17 cellular contexts compared by ENCODE assay signal in genomic region chr19:39157275-39157996, GRCh38. TPM values are rescaled to one million over a fixed set of nuclear protein-coding genes. Genes with fewer than 3 reads are reported as not detected.
DNase-seq lines count a peak whose midpoint lies in the region; ATAC-seq and TF ChIP-seq lines count a peak whose summit lies in the region.
"Had no signal": no experiment of that assay in that cellular context is flagged by ENCODE, and none has a peak within 500 bp of the region (broad histone marks: within the 10 kb centered on the region; RNA-seq: fewer than 3 reads in every experiment).

No MANE protein-coding gene starts in this region.

- intact Hi-C loops in stomach (cut with DNase I; ENCODE audit: low total_unique reads): no loop called here

- H3K27ac ChIP-seq in H9 (ENCODE audit: insufficient read length, low read depth, low read length) (peak overlapping the region; percentile 5), brain microvascular endothelial cell (no peak overlapping the region), stomach (peak overlapping the region in 4 of 5 donors; percentile 31 to 56 (median 54))

- ATAC-seq in GM18907 (IDR thresholded peaks at IDR 0.05; ENCODE audit: unreplicated experiment): no peak
- ATAC-seq: activated CD4-positive, CD25-positive, alpha-beta regulatory T cell treated with anti-CD3 and anti-CD28 coated beads, Interleukin-2, amount 50 U/mL, for 24 hours had no signal

- H4K8ac ChIP-seq in H9 (replicated peaks; ENCODE audit: insufficient read length, low read depth, low read length): peak overlapping the region; percentile 90

- WGBS in H9 (ENCODE audit: extremely low coverage, insufficient read length, low lambda C conversion rate): no CpG with 5 or more reads among the region's 23 CpGs
- 38 to 51% (median 43%) methylated on average over 13 to 23 of the region's 23 CpGs for WGBS in stomach, 5 donors

- TF ChIP-seq POLR2A in stomach (IDR thresholded peaks at IDR 0.05): no peak

- peaks cover 5% of the 10 kb centered on the region for H4K20me1 ChIP-seq in H9 (ENCODE audit: control insufficient read depth, insufficient read depth, insufficient read length)

- H3K27me3 ChIP-seq in H9 (ENCODE audit: insufficient read depth, low read length) (no peaks in the 10 kb centered on the region), brain microvascular endothelial cell (replicated peaks) (no peaks in the 10 kb centered on the region), stomach (no peaks in the 10 kb centered on the region)

- DNase-seq in H9 (no peak), brain microvascular endothelial cell (peak; percentile 40), immature natural killer cell (no peak), stomach (no peak), NCI-H1436 (lab: John Stamatoyannopoulos, UW) (no peak), NCI-H510A (lab: John Stamatoyannopoulos, UW) (no peak)
- DNase-seq: C1 segment of cervical spinal cord, erythroblast, hippocampal formation, MV-4-11 had no signal

- H2AK5ac ChIP-seq in H9 (ENCODE audit: insufficient read length, low read length): no peak overlapping the region

- peaks cover 5% of the 10 kb centered on the region; the same call in 1 of the 2 replicates for H3K4me1 ChIP-seq in H9 (ENCODE audit: insufficient read depth, low read length)
- peaks cover 68 to 90% (median 84%) of the 10 kb centered on the region in 4 donors for H3K4me1 ChIP-seq in stomach

- peak overlapping the region; percentile 58 for H3K23ac ChIP-seq in H9 (ENCODE audit: insufficient read length, low read depth, low read length)

- no peak overlapping the region for H3K4me2 ChIP-seq in H9 (ENCODE audit: insufficient read depth, insufficient read length, low read length)

- no peaks in the 10 kb centered on the region for H3K9me3 Mint-ChIP-seq in H9
- H3K9me3 Mint-ChIP-seq in immature natural killer cell: no peaks in the 10 kb centered on the region
- H3K9me3 Mint-ChIP-seq: activated naive CD4-positive, alpha-beta T cell treated with anti-CD3 and anti-CD28 coated beads, Interleukin-2, amount 50 U/mL, for 72 hours; central memory CD8-positive, alpha-beta T cell; stimulated activated naive CD8-positive, alpha-beta T cell treated with anti-CD3 and anti-CD28 coated beads, Interleukin-15, Interleukin-2, amounts not matched to agents 100 ng/mL and 50 ng/mL, for 24 hours had no signal

- H2BK20ac ChIP-seq in H9 (ENCODE audit: low read depth, low read length, poor library complexity, severe bottlenecking): no peak overlapping the region

- no peak overlapping the region for H3K9ac ChIP-seq in H9 (ENCODE audit: extremely low read depth, insufficient read length, low read length)

- no peak overlapping the region for H4K91ac ChIP-seq in H9 (ENCODE audit: insufficient read length, low read depth, low read length)

- peak overlapping the region; percentile 75 to 85 (median 84); a peak in 6 of 7 replicates for H3K27ac Mint-ChIP-seq in H9
- H3K27ac Mint-ChIP-seq in immature natural killer cell: peak overlapping the region in 2 of 6 donors; percentile 40 to 61
- H3K27ac Mint-ChIP-seq: stimulated activated naive CD8-positive, alpha-beta T cell treated with anti-CD3 and anti-CD28 coated beads, Interleukin-15, Interleukin-2, amounts not matched to agents 100 ng/mL and 50 ng/mL, for 24 hours had no signal

- no peak for TF ChIP-seq EP300 in stomach (IDR thresholded peaks at IDR 0.05)

- H3K27me3 Mint-ChIP-seq in H9 (ENCODE audit: low read depth): no peaks in the 10 kb centered on the region
- H3K27me3 Mint-ChIP-seq in immature natural killer cell (ENCODE audit: low read depth in 3 of 3): peaks cover 2 to 8% (median 2%) of the 10 kb centered on the region in 3 donors
- H3K27me3 Mint-ChIP-seq: central memory CD8-positive, alpha-beta T cell; stimulated activated naive CD8-positive, alpha-beta T cell treated with anti-CD3 and anti-CD28 coated beads, Interleukin-15, Interleukin-2, amounts not matched to agents 100 ng/mL and 50 ng/mL, for 24 hours had no signal

- no peak overlapping the region for H2BK120ac ChIP-seq in H9 (ENCODE audit: low read depth, low read length, poor library complexity, severe bottlenecking)

- H3K4me3 ChIP-seq in brain microvascular endothelial cell (ENCODE audit: low read depth, low read length): peak overlapping the region; percentile 29
- peak overlapping the region in 2 of 4 donors; percentile 1 to 28 for H3K4me3 ChIP-seq in stomach

- in situ Hi-C loops in brain microvascular endothelial cell (cut with HindIII; ENCODE audit: low pct_ligation_motif_present, low sequenced_read_pairs): no loop called here

- H3K4me1 Mint-ChIP-seq in H9 (peaks cover 37 to 49% of the 10 kb centered on the region in 2 experiments), immature natural killer cell (peaks cover 36 to 47% of the 10 kb centered on the region in 2 donors)

- no peak overlapping the region for H3K18ac ChIP-seq in H9 (ENCODE audit: insufficient read length, low read depth, low read length)

- peaks cover 2% of the 10 kb centered on the region for H3K23me2 ChIP-seq in H9 (ENCODE audit: insufficient read length, low read depth, low read length, poor library complexity, severe bottlenecking)

- peaks cover 2 to 13% (median 6%) of the 10 kb centered on the region in 3 experiments; a peak in 6 of 7 replicates for H3K36me3 Mint-ChIP-seq in H9 (ENCODE audit: insufficient read depth in 1 of 3, low read depth in 3 of 3)
- no peaks in the 10 kb centered on the region for H3K36me3 Mint-ChIP-seq in immature natural killer cell
- H3K36me3 Mint-ChIP-seq: activated naive CD4-positive, alpha-beta T cell treated with anti-CD3 and anti-CD28 coated beads, Interleukin-2, amount 50 U/mL, for 72 hours had no signal

- no peak overlapping the region for H2BK12ac ChIP-seq in H9 (ENCODE audit: insufficient read length, low read depth, low read length)

- H3T11ph ChIP-seq in H9 (ENCODE audit: low read length): no peak overlapping the region

- H3K14ac ChIP-seq in H9 (ENCODE audit: insufficient read depth, low read length): no peak overlapping the region; the same call in 1 of the 2 replicates

- H3K36me3 ChIP-seq in brain microvascular endothelial cell (replicated peaks) (no peaks in the 10 kb centered on the region), stomach (no peaks in the 10 kb centered on the region)

- TF ChIP-seq CTCF in H9 (conservative IDR thresholded peaks at IDR 0.05): no peak
- no peak for TF ChIP-seq CTCF in brain microvascular endothelial cell (IDR thresholded peaks at IDR 0.05; ENCODE audit: low read depth, low read length, missing control alignments)
- no peak for TF ChIP-seq CTCF in stomach (IDR thresholded peaks at IDR 0.05)

- no peaks in the 10 kb centered on the region for H3K79me1 ChIP-seq in H9 (ENCODE audit: insufficient read depth, low read depth, low read length, poor library complexity, severe bottlenecking)

- H3K4ac ChIP-seq in H9 (ENCODE audit: low read depth, low read length): no peak overlapping the region

- H3K4me3 Mint-ChIP-seq in H9 (no peak overlapping the region; a peak in 1 of 5 replicates), immature natural killer cell (peak overlapping the region in 3 of 5 donors; percentile 15 to 41 (median 23))
- H3K4me3 Mint-ChIP-seq: central memory CD8-positive, alpha-beta T cell; stimulated activated naive CD8-positive, alpha-beta T cell treated with anti-CD3 and anti-CD28 coated beads, Interleukin-15, Interleukin-2, amounts not matched to agents 100 ng/mL and 50 ng/mL, for 24 hours had no signal

- peak overlapping the region; percentile 19 for H3K56ac ChIP-seq in H9 (ENCODE audit: insufficient read length, low read depth, low read length)

- peaks cover 4% of the 10 kb centered on the region; the same call in 1 of the 2 replicates for H3K79me2 ChIP-seq in H9 (ENCODE audit: insufficient read depth, low read length)

- no peak overlapping the region for H2AFZ ChIP-seq in H9 (ENCODE audit: low read length)

- H3K9me3 ChIP-seq in H9 (ENCODE audit: control insufficient read depth, low read depth, low read length) (no peaks in the 10 kb centered on the region), stomach (no peaks in the 10 kb centered on the region)

- no peak overlapping the region for H2BK5ac ChIP-seq in H9 (ENCODE audit: insufficient read length, low read length)

- no peak overlapping the region for H4K5ac ChIP-seq in H9 (ENCODE audit: insufficient read length, low read depth, low read length)

- H2BK15ac ChIP-seq in H9 (ENCODE audit: low read depth, low read length): no peak overlapping the region

RNA-seq across cellular contexts. Expression of gene PAK4, which starts 31.9 kb away (rescaled TPM):
- total RNA-seq in H9 (2021) (62.6 and 63.1 TPM in 2 replicates), stomach (10 to 100 TPM in 3 of 5 donors, 1 to 10 TPM in 2; 4.2 to 80.4 (median 35.6) TPM)
- polyA plus RNA-seq in immature natural killer cell (1 to 10 TPM in 2 of 3 donors, under 1 TPM in 1; 0.68 to 2.1 (median 1.5) TPM), stomach (10 to 100 TPM; 20.8 to 24.5 (median 24.3) TPM)

RNA-seq across cellular contexts. Expression of gene NCCRP1, which starts 39.3 kb away (rescaled TPM):
- total RNA-seq in H9 (2021): 1.9 and 2.7 TPM in 2 replicates
- polyA plus RNA-seq in immature natural killer cell: not detected
- not detected for total RNA-seq in stomach
- 10 to 100 TPM in 1 of 3 donors, under 1 TPM in 1, not detected in 1; 0.37 to 40.6 TPM for polyA plus RNA-seq in stomach
- total RNA-seq: activated naive CD4-positive, alpha-beta T cell treated with anti-CD3 and anti-CD28 coated beads, Interleukin-2, amount 50 U/mL, for 72 hours had no signal
- polyA plus RNA-seq: neural cell had no signal

RNA-seq across cellular contexts. Expression of gene SYCN, which starts 46.6 kb away (rescaled TPM):
- not detected in 2 replicates for total RNA-seq in H9 (2021)
- polyA plus RNA-seq in immature natural killer cell: not detected
- not detected for total RNA-seq in stomach
- 1 to 10 TPM in 1 of 3 donors, under 1 TPM in 1, not detected in 1; 0.65 to 1.9 TPM for polyA plus RNA-seq in stomach
- total RNA-seq: activated naive CD4-positive, alpha-beta T cell treated with anti-CD3 and anti-CD28 coated beads, Interleukin-2, amount 50 U/mL, for 72 hours; RPMI7951 had no signal
- polyA plus RNA-seq: neural cell had no signal

Comparison
In these comparisons a context has a peak if more than half of its experiments do, and no peak if none do; other contexts are left out.
1. H3K4me3 Mint-ChIP-seq: peak in immature natural killer cell (3 of 5); none in H9 (0 of 2).